In genomic region chr14:68760771-68761170, GRCh38 we compare ENCODE assay signal across 1 cellular context.
TF ChIP-seq lines count a peak whose summit lies in the region.

No MANE protein-coding gene starts in this region.

TF ChIP-seq in IMR-90, 13 proteins besides CTCF, POLR2A, EP300 and RAD21 (continued from another document):
- TF ChIP-seq ELK1 (IDR thresholded peaks at IDR 0.05; ENCODE audit: borderline replicate concordance, low read depth, low read length) (no peak), CEBPB (IDR thresholded peaks at IDR 0.05; ENCODE audit: low read depth, low read length) (no peak), USF2 (IDR thresholded peaks at IDR 0.05; ENCODE audit: low read depth, low read length) (no peak), BHLHE40 (IDR thresholded peaks at IDR 0.05; ENCODE audit: low read depth, low read length) (no peak), MAZ (IDR thresholded peaks at IDR 0.05; ENCODE audit: borderline replicate concordance, low read depth, low read length) (no peak), RCOR1 (IDR thresholded peaks at IDR 0.05; ENCODE audit: insufficient replicate concordance, low read length) (no peak), NFE2L2 (IDR thresholded peaks at IDR 0.05; ENCODE audit: low read depth, low read length) (no peak), CHD1 (IDR thresholded peaks at IDR 0.05; ENCODE audit: low read depth, low read length) (no peak), MAFK (IDR thresholded peaks at IDR 0.05; ENCODE audit: low read depth, low read length) (no peak)
